1 cellular context compared by ENCODE assay signal in the genomic region with DNA sequence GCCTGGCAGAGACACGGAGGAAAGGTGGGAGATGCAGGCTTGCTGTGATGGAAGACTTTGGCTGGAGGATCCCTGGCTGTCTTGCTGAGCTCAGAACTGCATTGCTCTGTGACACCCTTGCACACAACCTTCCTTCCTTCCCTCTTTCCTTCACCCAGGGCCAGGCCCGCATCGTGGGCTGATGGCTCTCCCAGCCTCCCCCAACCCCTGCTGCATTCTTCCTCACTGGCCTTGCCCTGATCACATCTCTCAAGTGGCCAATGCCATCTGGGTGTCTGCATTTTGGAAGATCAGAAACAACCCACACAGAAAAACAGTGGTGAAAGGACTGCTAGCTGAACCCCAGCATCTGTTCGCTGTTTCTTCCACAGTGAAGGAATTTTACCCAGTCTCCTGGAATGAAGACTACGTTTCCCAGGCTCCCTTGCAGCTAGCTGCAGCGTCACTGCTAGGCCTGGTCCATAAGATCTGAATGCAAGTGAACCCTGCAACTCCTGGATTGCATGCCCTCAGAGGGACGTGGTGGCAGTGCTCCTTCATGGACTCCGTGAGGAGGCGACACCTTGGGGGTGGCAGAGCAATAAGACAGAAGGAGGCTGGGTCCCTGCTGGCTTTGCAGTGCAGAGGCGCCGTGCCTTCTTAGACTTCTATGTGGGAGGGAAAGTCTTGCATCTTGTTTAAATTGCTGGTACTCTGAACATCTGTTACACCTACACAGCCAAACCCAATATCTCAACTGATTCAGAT.
TF ChIP-seq lines count a peak whose summit lies in the region.

No MANE protein-coding gene starts in this region.

TF ChIP-seq in WTC11, 78 proteins besides CTCF, POLR2A, EP300 and RAD21 (continued from another document):
- TF ChIP-seq ESRRA (CRISPR knock-in tag; IDR thresholded peaks at IDR 0.05; ENCODE audit: borderline replicate concordance) = no peak
- TF ChIP-seq ELF4 (CRISPR knock-in tag; IDR thresholded peaks at IDR 0.05; ENCODE audit: low read depth) = no peak
- no peak for TF ChIP-seq FOXK1 (CRISPR knock-in tag; IDR thresholded peaks at IDR 0.05)
- no peak for TF ChIP-seq TP53 (CRISPR knock-in tag; IDR thresholded peaks at IDR 0.05)
- TF ChIP-seq ZNF121 (CRISPR knock-in tag; IDR thresholded peaks at IDR 0.05) = no peak
